7 cellular contexts compared by ENCODE assay signal in genomic region chr19:13163609-13164364, GRCh38. TPM values are rescaled to one million over a fixed set of nuclear protein-coding genes. Genes with fewer than 3 reads are reported as not detected.
A peak's percentile ranks its signal among the peaks of the same experiment; 100 is the strongest.
DNase-seq lines count a peak whose midpoint lies in the region; ATAC-seq and TF ChIP-seq lines count a peak whose summit lies in the region.

No MANE protein-coding gene starts in this region.

- no peaks in the 10 kb centered on the region for H3K36me3 ChIP-seq in thoracic aorta

- H3K27me3 Mint-ChIP-seq in activated CD8-positive, alpha-beta memory T cell treated with anti-CD3 and anti-CD28 coated beads, Interleukin-2, amount 10 ng/mL, durations not matched to agents 7 days and 5 days: no peaks in the 10 kb centered on the region

- peak; percentile 13 for ATAC-seq in activated CD8-positive, alpha-beta memory T cell treated with anti-CD3 and anti-CD28 coated beads, Interleukin-2, amount 10 ng/mL, durations not matched to agents 7 days and 5 days
- ATAC-seq in thoracic aorta (ENCODE audit: insufficient number of reproducible peaks, low FRiP score, low read depth) (peak; percentile 48), GM18511 (IDR thresholded peaks at IDR 0.05; ENCODE audit: unreplicated experiment) (no peak)

- CTCF ChIA-PET in GM10248 (lab: Yijun Ruan, JAX): interaction anchor here (0.8 to 1.6 kb wide), 4 partner anchors 12 to 103 kb away, joined by 3 read pairs; no protein-coding TSS in a partner anchor
- CTCF ChIA-PET in activated CD8-positive, alpha-beta memory T cell treated with anti-CD3 and anti-CD28 coated beads, Interleukin-2, amount 10 ng/mL, durations not matched to agents 7 days and 5 days (lab: Charles Lee): interaction anchor here (0.7 to 6.3 kb wide), 10 partner anchors 8 to 68 kb away, joined by 3 to 58 read pairs (median 6); partner anchors contain the start of genes IER2 and STX10

- TF ChIP-seq CTCF in GM10248 (IDR thresholded peaks at IDR 0.05; ENCODE audit: control extremely low read depth, extremely low read depth, low read depth, missing control alignments) (no peak), thoracic aorta (IDR thresholded peaks at IDR 0.05) (no peak)

- H3K9me3 Mint-ChIP-seq in activated CD8-positive, alpha-beta memory T cell treated with anti-CD3 and anti-CD28 coated beads, Interleukin-2, amount 10 ng/mL, durations not matched to agents 7 days and 5 days (ENCODE audit: low read depth): no peaks in the 10 kb centered on the region

- peaks cover 95% of the 10 kb centered on the region for H3K4me1 ChIP-seq in mononuclear cell (ENCODE audit: insufficient read depth, low read length)
- peaks cover 30 to 53% of the 10 kb centered on the region in 2 donors for H3K4me1 ChIP-seq in thoracic aorta (ENCODE audit: control insufficient read depth in 1 of 2, low read depth in 2 of 2)

- H3K36me3 Mint-ChIP-seq in activated CD8-positive, alpha-beta memory T cell treated with anti-CD3 and anti-CD28 coated beads, Interleukin-2, amount 10 ng/mL, durations not matched to agents 7 days and 5 days: peaks cover 7% of the 10 kb centered on the region

- peaks cover 79% of the 10 kb centered on the region for H3K4me1 Mint-ChIP-seq in activated CD8-positive, alpha-beta memory T cell treated with anti-CD3 and anti-CD28 coated beads, Interleukin-2, amount 10 ng/mL, durations not matched to agents 7 days and 5 days

- peak; percentile 41 for DNase-seq in GM10248 (ENCODE audit: extremely low spot score)
- DNase-seq in NCI-H226: peak; percentile 93
- DNase-seq in activated CD8-positive, alpha-beta memory T cell treated with anti-CD3 and anti-CD28 coated beads, Interleukin-2, amount 10 ng/mL, durations not matched to agents 7 days and 5 days: peak; percentile 77
- DNase-seq in erythroblast (lab: John Stamatoyannopoulos, UW): peak; percentile 67 to 72
- DNase-seq in thoracic aorta (ENCODE audit: low spot score): no peak

- peak overlapping the region; percentile 93 to 95 for H3K27ac ChIP-seq in thoracic aorta

- H3K27ac Mint-ChIP-seq in activated CD8-positive, alpha-beta memory T cell treated with anti-CD3 and anti-CD28 coated beads, Interleukin-2, amount 10 ng/mL, durations not matched to agents 7 days and 5 days: peak overlapping the region; percentile 95

- POLR2A ChIA-PET in GM10248 (lab: Yijun Ruan, JAX): interaction anchor here (1.3 kb wide), 1 partner anchor 11 kb away, joined by 7 read pairs; no protein-coding TSS in a partner anchor

- H3K4me3 ChIP-seq in mononuclear cell (ENCODE audit: low read length) (peak overlapping the region; percentile 50), thoracic aorta (peak overlapping the region; percentile 71)

- H3K9me3 ChIP-seq in mononuclear cell (ENCODE audit: low read depth, low read length): no peaks in the 10 kb centered on the region
- H3K9me3 ChIP-seq in thoracic aorta: no peaks in the 10 kb centered on the region

- H3K27me3 ChIP-seq in mononuclear cell (ENCODE audit: insufficient read depth, low read length): no peaks in the 10 kb centered on the region
- no peaks in the 10 kb centered on the region for H3K27me3 ChIP-seq in thoracic aorta (replicated peaks; ENCODE audit: insufficient read depth)

- H3K4me3 Mint-ChIP-seq in activated CD8-positive, alpha-beta memory T cell treated with anti-CD3 and anti-CD28 coated beads, Interleukin-2, amount 10 ng/mL, durations not matched to agents 7 days and 5 days: peak overlapping the region; percentile 86

- TF ChIP-seq POLR2A in erythroblast (IDR thresholded peaks at IDR 0.05; ENCODE audit: low read length): no peak

RNA-seq across cellular contexts. Expression of gene IER2, which starts 13.6 kb away (rescaled TPM):
- 100 to 1,000 TPM; 148 to 209 TPM for total RNA-seq in activated CD8-positive, alpha-beta memory T cell treated with anti-CD3 and anti-CD28 coated beads, Interleukin-2, amount 10 ng/mL, durations not matched to agents 7 days and 5 days
- total RNA-seq in mononuclear cell (222 TPM), thoracic aorta (100 to 1,000 TPM; 125 to 440 TPM)

RNA-seq across cellular contexts. Expression of gene STX10, which starts 13.6 kb away (rescaled TPM):
- 10 to 100 TPM; 58.6 to 70.1 TPM for total RNA-seq in activated CD8-positive, alpha-beta memory T cell treated with anti-CD3 and anti-CD28 coated beads, Interleukin-2, amount 10 ng/mL, durations not matched to agents 7 days and 5 days
- total RNA-seq in mononuclear cell: 71.7 TPM
- total RNA-seq in thoracic aorta: 10 to 100 TPM; 30.8 to 83.4 TPM

RNA-seq across cellular contexts. Expression of gene NACC1, which starts 45.7 kb away (rescaled TPM):
- total RNA-seq in activated CD8-positive, alpha-beta memory T cell treated with anti-CD3 and anti-CD28 coated beads, Interleukin-2, amount 10 ng/mL, durations not matched to agents 7 days and 5 days: 10 to 100 TPM; 82.2 to 96.0 TPM
- total RNA-seq in mononuclear cell: 16.0 TPM
- total RNA-seq in thoracic aorta: 10 to 100 TPM; 27.2 to 28.8 TPM

RNA-seq across cellular contexts. Expression of gene TRMT1, which starts 47.2 kb away (rescaled TPM):
- 10 to 100 TPM; 43.2 to 50.2 TPM for total RNA-seq in activated CD8-positive, alpha-beta memory T cell treated with anti-CD3 and anti-CD28 coated beads, Interleukin-2, amount 10 ng/mL, durations not matched to agents 7 days and 5 days
- total RNA-seq in mononuclear cell (30.7 TPM), thoracic aorta (10 to 100 TPM; 35.3 to 52.3 TPM)
